ENCODE assay signal across 18 cellular contexts in genomic region chr2:105443610-105444598, GRCh38. TPM values are rescaled to one million over a fixed set of nuclear protein-coding genes. Genes with fewer than 3 reads are reported as not detected.
DNase-seq lines count a peak whose midpoint lies in the region; TF ChIP-seq lines count a peak whose summit lies in the region.
"Had no signal": no experiment of that assay in that cellular context is flagged by ENCODE, and none has a peak within 500 bp of the region (broad histone marks: within the 10 kb centered on the region; RNA-seq: fewer than 3 reads in every experiment).

No MANE protein-coding gene starts in this region.

- H3K9me3 ChIP-seq in sigmoid colon = no peaks in the 10 kb centered on the region
- H3K9me3 ChIP-seq in spleen = no peaks in the 10 kb centered on the region
- H3K9me3 ChIP-seq: BE2C had no signal

- peak; percentile 64 to 92 (median 76) for TF ChIP-seq EP300 in sigmoid colon (IDR thresholded peaks at IDR 0.05)

- H3K27me3 ChIP-seq in sigmoid colon (peaks cover 0 to 9% (median 0%) of the 10 kb centered on the region in 3 donors), spleen (replicated peaks in 1 of 7) (peaks cover 0 to 12% (median 0%) of the 10 kb centered on the region in 7 donors)
- H3K27me3 ChIP-seq: BE2C had no signal

- H3K4me3 ChIP-seq in LNCaP clone FGC (ENCODE audit: low read depth, low read length) = no peak overlapping the region
- H3K4me3 ChIP-seq in epithelial cell of esophagus (ENCODE audit: low read length) = no peak overlapping the region
- no peak overlapping the region for H3K4me3 ChIP-seq in sigmoid colon
- H3K4me3 ChIP-seq in spleen = no peak overlapping the region
- H3K4me3 ChIP-seq: dorsolateral prefrontal cortex had no signal

- WGBS in sigmoid colon, 2 donors = 58 to 72% methylated on average over 10 of the region's 10 CpGs
- WGBS in spleen, 5 donors = 81 to 89% (median 82%) methylated on average over 10 of the region's 10 CpGs

- TF ChIP-seq POLR2A in sigmoid colon (IDR thresholded peaks at IDR 0.05) (no peak), spleen (IDR thresholded peaks at IDR 0.05) (no peak)

- H3K4me1 ChIP-seq in sigmoid colon (peaks cover 0 to 31% (median 17%) of the 10 kb centered on the region in 4 donors), spleen (peaks cover 0 to 8% (median 3%) of the 10 kb centered on the region in 6 donors)

- TF ChIP-seq CTCF in LNCaP clone FGC (IDR thresholded peaks at IDR 0.05; ENCODE audit: control insufficient read depth, extremely low read depth, insufficient read depth) = no peak
- TF ChIP-seq CTCF in epithelial cell of esophagus (IDR thresholded peaks at IDR 0.05; ENCODE audit: insufficient read depth, low read depth, low read length, missing control alignments) = peak; percentile 31
- peak in 3 of 4 experiments; percentile 14 to 36 (median 16) for TF ChIP-seq CTCF in sigmoid colon (IDR thresholded peaks at IDR 0.05)
- no peak for TF ChIP-seq CTCF in spleen (IDR thresholded peaks at IDR 0.05 in 8 of 11, conservative IDR thresholded peaks at IDR 0.05 in 3 of 11)

- DNase-seq in DMS53 (lab: John Stamatoyannopoulos, UW) (peak; percentile 33), DMS53 treated with DMSO at 0.1 percent for 48 hours (lab: John Stamatoyannopoulos, UW; ENCODE audit: unreplicated experiment) (no peak), LNCaP clone FGC (ENCODE audit: low read depth) (peak; percentile 70), epithelial cell of esophagus (ENCODE audit: low read depth) (peak; percentile 70), sigmoid colon (no peak), ureter (ENCODE audit: low spot score) (no peak), spleen (no peak), T-helper 9 cell (no peak)
- DNase-seq: activated CD8-positive, alpha-beta T cell treated with anti-CD3 and anti-CD28 coated beads for 36 hours; activated T-cell treated with anti-CD3 and anti-CD28 coated beads, Interleukin-2, amount 50 U/mL, for 48 hours; BE2C; dorsolateral prefrontal cortex; glutamatergic neuron; NCI-H1092 treated with DMSO at 0.1 percent for 48 hours; NCI-H226; substantia nigra; T-cell had no signal

- intact Hi-C loops in sigmoid colon (cut with DNase I) (loop anchor here (5.0 kb wide), 1 partner anchor 72 kb away; no protein-coding TSS in a partner anchor), spleen (cut with DNase I; ENCODE audit: low total_unique reads) (no loop called here)

- peak overlapping the region in 2 of 4 donors; percentile 30 to 51 for H3K27ac ChIP-seq in sigmoid colon
- no peak overlapping the region for H3K27ac ChIP-seq in spleen
- H3K27ac ChIP-seq: 22Rv1, dorsolateral prefrontal cortex had no signal

- H3K36me3 ChIP-seq in sigmoid colon (no peaks in the 10 kb centered on the region), spleen (no peaks in the 10 kb centered on the region)
- H3K36me3 ChIP-seq: BE2C had no signal

RNA-seq across cellular contexts. Expression of gene FHL2, which starts 45.1 kb away (rescaled TPM):
- total RNA-seq in sigmoid colon (100 to 1,000 TPM in 1 of 4 donors, 10 to 100 TPM in 3; 62.0 to 123 (median 77.6) TPM), ureter (120 TPM), spleen (10 to 100 TPM; 16.1 to 27.4 (median 21.4) TPM)
- polyA plus RNA-seq in sigmoid colon (100 to 1,000 TPM in 2 of 3 donors, 10 to 100 TPM in 1; 98.8 to 210 (median 123) TPM), spleen (10 to 100 TPM in 1 of 3 donors, 1 to 10 TPM in 2; 6.8 to 12.2 (median 8.8) TPM)

Comparison
In these comparisons a context has a peak if more than half of its experiments do, and no peak if none do; other contexts are left out.
1. DNase-seq: peak in DMS53 (single experiment), LNCaP clone FGC (single experiment) and epithelial cell of esophagus (single experiment); none in DMS53 treated with DMSO at 0.1 percent for 48 hours (single experiment), sigmoid colon (single experiment), ureter (single experiment), spleen (single experiment) and T-helper 9 cell (single experiment).
2. CTCF ChIP-seq: peak in epithelial cell of esophagus (single experiment) and sigmoid colon (3 of 4); none in LNCaP clone FGC (single experiment) and spleen (0 of 11).